Comparison of ENCODE assay signal across 1 cellular context in genomic region chrX:17206584-17206983, GRCh38.
TF ChIP-seq lines count a peak whose summit lies in the region.

No MANE protein-coding gene starts in this region.

TF ChIP-seq in H1, 55 proteins besides CTCF, POLR2A, EP300 and RAD21 (continued from another document):
- no peak for TF ChIP-seq FOSL1 (IDR thresholded peaks at IDR 0.05; ENCODE audit: insufficient read depth, low read depth, low read length)
- TF ChIP-seq RBBP5 (IDR thresholded peaks at IDR 0.05; ENCODE audit: borderline replicate concordance, low read depth, low read length) = no peak
- no peak for TF ChIP-seq SP4 (IDR thresholded peaks at IDR 0.05; ENCODE audit: low read length)
- no peak for TF ChIP-seq CREB1 (IDR thresholded peaks at IDR 0.05)
